38 cellular contexts compared by ENCODE assay signal in genomic region chr1:218836264-218836663, GRCh38.
"Had no signal": no experiment of that assay in that cellular context is flagged by ENCODE, and none has a peak within 500 bp of the region (broad histone marks: within the 10 kb centered on the region; RNA-seq: fewer than 3 reads in every experiment).

No MANE protein-coding gene starts in this region.

- H3K27ac Mint-ChIP-seq: activated naive CD4-positive, alpha-beta T cell treated with anti-CD3 and anti-CD28 coated beads for 36 hours; activated naive CD4-positive, alpha-beta T cell treated with anti-CD3 and anti-CD28 coated beads, Interleukin-2, amount 10 ng/mL, durations not matched to agents 7 days and 5 days; activated naive CD4-positive, alpha-beta T cell treated with anti-CD3 and anti-CD28 coated beads, Interleukin-2, amount 50 U/mL, for 24 hours; activated naive CD4-positive, alpha-beta T cell treated with anti-CD3 and anti-CD28 coated beads, Interleukin-2, amount 50 U/mL, for 72 hours; activated naive CD8-positive, alpha-beta T cell; activated naive CD8-positive, alpha-beta T cell treated with anti-CD3 and anti-CD28 coated beads for 36 hours; activated naive CD8-positive, alpha-beta T cell treated with anti-CD3 and anti-CD28 coated beads, Interleukin-2, amount 10 ng/mL, durations not matched to agents 7 days and 5 days; activated naive CD8-positive, alpha-beta T cell treated with anti-CD3 and anti-CD28 coated beads, Interleukin-2, amount 50 U/mL, for 24 hours; activated T-cell treated with anti-CD3 and anti-CD28 coated beads, Interleukin-2, amount 50 U/mL, for 24 hours; activated T-cell treated with anti-CD3 and anti-CD28 coated beads, Interleukin-2, amount 50 U/mL, for 72 hours; activated T-helper 1 cell treated with anti-CD3 and anti-CD28 coated beads, Interleukin-12 subunit alpha, Interleukin-12 subunit beta, Interleukin-2, Interleukin-4 antibody, amounts not matched to agents 30 ng/mL and 10 ng/mL and 1 ng/mL, durations not matched to agents 14 hours and 24 hours and 36 hours; activated T-helper 17 cell treated with anti-CD3 and anti-CD28 coated beads, Interleukin-2, amount 50 U/mL, for 72 hours; activated T-helper 2 cell treated with anti-CD3 and anti-CD28 coated beads, Interferon-gamma antibody, Interleukin-2, Interleukin-4, amounts not matched to agents 10 μg/mL and 5 μg/mL and 100 μg/mL, durations not matched to agents 14 hours and 24 hours and 36 hours; brain had no signal

- H3K4me3 ChIP-seq: adrenal gland, ascending aorta, body of pancreas, breast epithelium, cardiac muscle cell had no signal

- H3K4me3 Mint-ChIP-seq: activated naive CD4-positive, alpha-beta T cell treated with anti-CD3 and anti-CD28 coated beads for 36 hours; activated naive CD4-positive, alpha-beta T cell treated with anti-CD3 and anti-CD28 coated beads, Interleukin-2, amount 10 ng/mL, durations not matched to agents 7 days and 5 days; activated naive CD4-positive, alpha-beta T cell treated with anti-CD3 and anti-CD28 coated beads, Interleukin-2, amount 50 U/mL, for 24 hours; activated naive CD8-positive, alpha-beta T cell; activated naive CD8-positive, alpha-beta T cell treated with anti-CD3 and anti-CD28 coated beads for 36 hours; activated naive CD8-positive, alpha-beta T cell treated with anti-CD3 and anti-CD28 coated beads, Interleukin-2, amount 10 ng/mL, durations not matched to agents 7 days and 5 days; activated naive CD8-positive, alpha-beta T cell treated with anti-CD3 and anti-CD28 coated beads, Interleukin-2, amount 50 U/mL, for 24 hours; activated T-cell treated with anti-CD3 and anti-CD28 coated beads, Interleukin-2, amount 50 U/mL, for 24 hours; activated T-cell treated with anti-CD3 and anti-CD28 coated beads, Interleukin-2, amount 50 U/mL, for 4 hours; activated T-cell treated with anti-CD3 and anti-CD28 coated beads, Interleukin-2, amount 50 U/mL, for 72 hours; activated T-helper 1 cell treated with anti-CD3 and anti-CD28 coated beads, Interleukin-12 subunit alpha, Interleukin-12 subunit beta, Interleukin-2, Interleukin-4 antibody, amounts not matched to agents 30 ng/mL and 10 ng/mL and 1 ng/mL, durations not matched to agents 14 hours and 24 hours and 36 hours; activated T-helper 17 cell treated with anti-CD3 and anti-CD28 coated beads, Interleukin-2, amount 50 U/mL, for 72 hours; brain; central memory CD8-positive, alpha-beta T cell had no signal

- H3K4me1 ChIP-seq: adrenal gland, ascending aorta, body of pancreas, breast epithelium had no signal

- ATAC-seq: activated naive CD4-positive, alpha-beta T cell treated with anti-CD3 and anti-CD28 coated beads, Interleukin-2, amount 50 U/mL, for 72 hours; activated naive CD8-positive, alpha-beta T cell treated with anti-CD3 and anti-CD28 coated beads, Interleukin-2, amount 50 U/mL, for 24 hours; activated T-cell treated with anti-CD3 and anti-CD28 coated beads, Interleukin-2, amount 50 U/mL, for 4 hours; activated T-cell treated with anti-CD3 and anti-CD28 coated beads, Interleukin-2, amount 50 U/mL, for 72 hours; activated T-helper 17 cell treated with anti-CD3 and anti-CD28 coated beads, Interleukin-2, amount 50 U/mL, for 72 hours; body of pancreas had no signal

- H3K27me3 Mint-ChIP-seq: activated naive CD4-positive, alpha-beta T cell treated with anti-CD3 and anti-CD28 coated beads, Interleukin-2, amount 10 ng/mL, durations not matched to agents 7 days and 5 days; activated naive CD4-positive, alpha-beta T cell treated with anti-CD3 and anti-CD28 coated beads, Interleukin-2, amount 50 U/mL, for 24 hours; activated naive CD8-positive, alpha-beta T cell; activated naive CD8-positive, alpha-beta T cell treated with anti-CD3 and anti-CD28 coated beads for 36 hours; activated naive CD8-positive, alpha-beta T cell treated with anti-CD3 and anti-CD28 coated beads, Interleukin-2, amount 10 ng/mL, durations not matched to agents 7 days and 5 days; activated naive CD8-positive, alpha-beta T cell treated with anti-CD3 and anti-CD28 coated beads, Interleukin-2, amount 50 U/mL, for 24 hours; activated T-cell treated with anti-CD3 and anti-CD28 coated beads, Interleukin-2, amount 50 U/mL, for 24 hours; activated T-helper 17 cell treated with anti-CD3 and anti-CD28 coated beads, Interleukin-2, amount 50 U/mL, for 72 hours; central memory CD8-positive, alpha-beta T cell had no signal

- H3K36me3 Mint-ChIP-seq: activated naive CD4-positive, alpha-beta T cell treated with anti-CD3 and anti-CD28 coated beads, Interleukin-2, amount 10 ng/mL, durations not matched to agents 7 days and 5 days; activated naive CD4-positive, alpha-beta T cell treated with anti-CD3 and anti-CD28 coated beads, Interleukin-2, amount 50 U/mL, for 24 hours; activated naive CD4-positive, alpha-beta T cell treated with anti-CD3 and anti-CD28 coated beads, Interleukin-2, amount 50 U/mL, for 72 hours; activated naive CD8-positive, alpha-beta T cell; activated naive CD8-positive, alpha-beta T cell treated with anti-CD3 and anti-CD28 coated beads for 36 hours; activated naive CD8-positive, alpha-beta T cell treated with anti-CD3 and anti-CD28 coated beads, Interleukin-2, amount 10 ng/mL, durations not matched to agents 7 days and 5 days; brain had no signal

- H3K9me3 Mint-ChIP-seq: activated naive CD8-positive, alpha-beta T cell treated with anti-CD3 and anti-CD28 coated beads for 36 hours; activated T-helper 1 cell treated with anti-CD3 and anti-CD28 coated beads, Interleukin-12 subunit alpha, Interleukin-12 subunit beta, Interleukin-2, Interleukin-4 antibody, amounts not matched to agents 30 ng/mL and 10 ng/mL and 1 ng/mL, durations not matched to agents 14 hours and 24 hours and 36 hours had no signal

- DNase-seq: activated effector memory CD4-positive, alpha-beta T cell treated with anti-CD3 and anti-CD28 coated beads, Interleukin-2, amount 50 U/mL, for 16 hours; activated effector memory CD4-positive, alpha-beta T cell treated with Interleukin-2 at 50 U/mL for 16 hours; activated gamma-delta T cell; activated gamma-delta T cell treated with Interleukin-2 at 50 U/mL for 16 hours; activated naive CD4-positive, alpha-beta T cell; activated naive CD4-positive, alpha-beta T cell treated with anti-CD3 and anti-CD28 coated beads for 36 hours; activated naive CD4-positive, alpha-beta T cell treated with anti-CD3 and anti-CD28 coated beads, Interleukin-2, amount 10 ng/mL, durations not matched to agents 7 days and 5 days; activated naive CD4-positive, alpha-beta T cell treated with anti-CD3 and anti-CD28 coated beads, Interleukin-2, amount 50 U/mL, for 16 hours; activated naive CD4-positive, alpha-beta T cell treated with Interleukin-2 at 50 U/mL for 16 hours; activated naive CD8-positive, alpha-beta T cell treated with anti-CD3 and anti-CD28 coated beads for 36 hours; activated naive CD8-positive, alpha-beta T cell treated with anti-CD3 and anti-CD28 coated beads, Interleukin-2, amount 10 ng/mL, durations not matched to agents 7 days and 5 days; activated naive CD8-positive, alpha-beta T cell treated with anti-CD3 and anti-CD28 coated beads, Interleukin-2, amount 50 U/mL, for 24 hours; activated T-cell treated with anti-CD3 and anti-CD28 coated beads, Interleukin-2, amount 50 U/mL, for 1 hour; activated T-cell treated with anti-CD3 and anti-CD28 coated beads, Interleukin-2, amount 50 U/mL, for 24 hours; activated T-cell treated with anti-CD3 and anti-CD28 coated beads, Interleukin-2, amount 50 U/mL, for 4 hours; activated T-cell treated with anti-CD3 and anti-CD28 coated beads, Interleukin-2, amount 50 U/mL, for 48 hours; activated T-cell treated with anti-CD3 and anti-CD28 coated beads, Interleukin-2, amount 50 U/mL, for 72 hours; adrenal gland; amniotic stem cell; amygdala; anterior cingulate cortex; aorta; body of pancreas; caudate nucleus; central memory CD4-positive, alpha-beta T cell; cerebellar nuclear complex had no signal

- H3K27me3 ChIP-seq: adrenal gland, ascending aorta, body of pancreas, brain microvascular endothelial cell, breast epithelium, cardiac muscle cell had no signal

- H3K9me3 ChIP-seq: adrenal gland, ascending aorta, body of pancreas, breast epithelium had no signal

- H3K4me1 Mint-ChIP-seq: activated naive CD4-positive, alpha-beta T cell treated with anti-CD3 and anti-CD28 coated beads, Interleukin-2, amount 10 ng/mL, durations not matched to agents 7 days and 5 days; activated naive CD4-positive, alpha-beta T cell treated with anti-CD3 and anti-CD28 coated beads, Interleukin-2, amount 50 U/mL, for 24 hours; activated naive CD8-positive, alpha-beta T cell treated with anti-CD3 and anti-CD28 coated beads for 36 hours; activated naive CD8-positive, alpha-beta T cell treated with anti-CD3 and anti-CD28 coated beads, Interleukin-2, amount 10 ng/mL, durations not matched to agents 7 days and 5 days; activated naive CD8-positive, alpha-beta T cell treated with anti-CD3 and anti-CD28 coated beads, Interleukin-2, amount 50 U/mL, for 24 hours; activated T-helper 17 cell treated with anti-CD3 and anti-CD28 coated beads, Interleukin-2, amount 50 U/mL, for 72 hours; central memory CD8-positive, alpha-beta T cell had no signal

- H3K36me3 ChIP-seq: adrenal gland, ascending aorta, brain microvascular endothelial cell, breast epithelium, cardiac muscle cell had no signal

- H3K27ac ChIP-seq: adrenal gland, ascending aorta, body of pancreas, brain microvascular endothelial cell, breast epithelium, cardiac muscle cell had no signal
